In the genomic region with DNA sequence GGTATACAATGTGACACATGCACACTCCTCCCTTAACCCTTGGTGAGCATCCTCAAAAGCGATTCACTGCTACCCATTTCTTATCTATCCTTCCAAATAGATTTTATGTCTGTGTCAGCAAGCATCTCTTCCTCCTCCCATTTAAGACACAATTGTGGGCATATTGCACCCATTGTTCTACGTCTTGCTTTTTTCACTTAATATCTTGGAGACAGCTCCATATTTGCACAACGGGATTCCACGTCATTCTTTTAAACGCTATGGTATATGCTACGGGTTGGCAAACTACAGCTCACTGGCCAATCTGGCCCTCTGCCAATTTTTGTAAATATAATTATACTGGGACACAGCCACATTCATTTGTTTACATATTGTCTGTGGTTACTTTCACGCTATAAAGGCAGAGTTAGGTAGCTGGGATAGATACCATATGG, we compare ENCODE assay signal across 1 cellular context.
TF ChIP-seq lines count a peak whose summit lies in the region.

No MANE protein-coding gene starts in this region.

TF ChIP-seq in IMR-90, 13 proteins besides CTCF, POLR2A, EP300 and RAD21 (continued from another document):
- TF ChIP-seq MXI1 (IDR thresholded peaks at IDR 0.05; ENCODE audit: borderline replicate concordance, low read depth, low read length) (no peak), BHLHE40 (IDR thresholded peaks at IDR 0.05; ENCODE audit: low read depth, low read length) (no peak)
